ENCODE assay signal across 8 cellular contexts in the genomic region with DNA sequence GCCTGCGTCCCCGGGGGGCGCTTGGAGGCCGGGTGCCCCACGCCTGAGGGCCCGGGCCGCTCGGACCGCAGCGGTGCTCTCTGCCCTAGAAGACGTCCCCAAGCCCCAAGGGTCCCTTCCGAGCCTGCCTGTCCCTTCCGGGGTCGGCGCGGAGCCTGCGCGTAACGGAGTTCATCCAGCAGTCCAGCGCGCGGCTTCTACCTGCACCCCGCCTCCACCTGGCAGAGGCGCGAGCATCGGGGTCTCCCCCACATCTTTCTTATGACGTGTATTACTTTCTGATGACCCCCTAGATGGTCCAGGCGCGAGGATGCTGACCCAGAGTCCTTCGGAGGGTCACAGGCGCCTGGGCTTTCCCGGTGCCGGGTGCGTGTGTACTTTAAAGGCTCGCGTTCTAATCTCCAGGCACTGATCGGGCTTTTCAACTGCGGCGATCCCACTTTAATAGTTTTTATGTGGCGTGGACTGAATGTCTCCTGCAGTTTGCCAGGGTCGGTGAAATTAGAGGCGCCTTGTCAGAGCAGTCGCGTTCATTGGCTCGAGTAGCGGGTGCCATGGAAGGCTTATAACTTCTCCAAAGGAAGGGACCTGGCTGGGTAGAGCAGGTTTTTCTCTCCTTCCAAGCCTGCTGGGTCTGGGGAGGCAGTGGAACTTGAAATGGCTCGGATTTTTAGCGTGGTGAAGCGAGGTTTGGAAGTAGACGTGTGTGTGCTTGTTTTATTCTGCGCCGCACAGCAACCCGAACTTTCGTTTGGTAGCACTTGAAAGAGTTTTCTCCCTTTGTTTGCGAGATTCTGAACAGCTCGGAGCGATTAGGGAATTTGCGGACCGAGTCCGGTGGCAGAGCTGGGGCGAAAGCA. TPM values are rescaled to one million over a fixed set of nuclear protein-coding genes. Genes with fewer than 3 reads are reported as not detected.
DNase-seq lines count a peak whose midpoint lies in the region; ATAC-seq and TF ChIP-seq lines count a peak whose summit lies in the region.

No MANE protein-coding gene starts in this region.

- peaks cover 2% of the 10 kb centered on the region for H3K9me3 ChIP-seq in aorta (ENCODE audit: control insufficient read depth, low read length)

- H3K4me3 Mint-ChIP-seq in natural killer cell treated with Interleukin-12 subunit alpha and Interleukin-12 subunit beta and Interleukin-15 and Interleukin-18, amount 100 ng/mL, for 72 hours = no peak overlapping the region
- H3K4me3 Mint-ChIP-seq in natural killer cell = no peak overlapping the region

- no peak overlapping the region for H3K56ac ChIP-seq in mesendoderm (ENCODE audit: low read length)

- H3K79me2 ChIP-seq in mesendoderm (ENCODE audit: control insufficient read depth, insufficient read depth, low read length) = no peaks in the 10 kb centered on the region

- no peak overlapping the region for H3K4ac ChIP-seq in mesendoderm (ENCODE audit: low read depth, low read length)

- no peak overlapping the region for H3K23ac ChIP-seq in mesendoderm (ENCODE audit: low read length)

- WGBS in mesendoderm (ENCODE audit: extremely low coverage, insufficient coverage, low lambda C conversion rate) = no CpG with 5 or more reads among the region's 61 CpGs
- WGBS in aorta, 2 donors = 2 to 3% methylated on average over 58 to 61 of the region's 61 CpGs

- peak; percentile 62 for DNase-seq in natural killer cell treated with Interleukin-12 subunit alpha and Interleukin-12 subunit beta and Interleukin-15 and Interleukin-18, amount 100 ng/mL, for 72 hours (ENCODE audit: low spot score)
- DNase-seq in natural killer cell (no peak), dedifferentiated amniotic fluid mesenchymal stem cell (ENCODE audit: extremely low spot score) (peak; percentile 20), mesendoderm (peak; percentile 62), aorta (no peak), inferior parietal cortex (ENCODE audit: extremely low spot score) (no peak), GF-D8 (lab: John Stamatoyannopoulos, UW) (no peak)
- DNase-seq in activated CD8-positive, alpha-beta memory T cell treated with anti-CD3 and anti-CD28 coated beads for 24 hours = no peak

- no peaks in the 10 kb centered on the region for H3K36me3 ChIP-seq in mesendoderm (ENCODE audit: control insufficient read depth, insufficient read depth, low read length)
- H3K36me3 ChIP-seq in aorta (ENCODE audit: control insufficient read depth in 1 of 2, insufficient read depth in 2 of 2, low read length in 1 of 2) = no peaks in the 10 kb centered on the region

- no peak overlapping the region for H2BK5ac ChIP-seq in mesendoderm (ENCODE audit: low read length)

- no peak overlapping the region for H3K27ac ChIP-seq in mesendoderm (ENCODE audit: low read depth, low read length)
- H3K27ac ChIP-seq in aorta (ENCODE audit: low read depth in 1 of 2, low read length in 2 of 2) = no peak overlapping the region

- H3K9me3 Mint-ChIP-seq in natural killer cell treated with Interleukin-12 subunit alpha and Interleukin-12 subunit beta and Interleukin-15 and Interleukin-18, amount 100 ng/mL, for 72 hours = no peaks in the 10 kb centered on the region
- no peaks in the 10 kb centered on the region for H3K9me3 Mint-ChIP-seq in natural killer cell

- no peaks in the 10 kb centered on the region for H3K79me1 ChIP-seq in mesendoderm (ENCODE audit: low read length)

- TF ChIP-seq CTCF in natural killer cell (IDR thresholded peaks at IDR 0.05) = no peak

- H3K4me2 ChIP-seq in mesendoderm (ENCODE audit: low read length) = peak overlapping the region; percentile 81

- H3K36me3 Mint-ChIP-seq in natural killer cell treated with Interleukin-12 subunit alpha and Interleukin-12 subunit beta and Interleukin-15 and Interleukin-18, amount 100 ng/mL, for 72 hours = no peaks in the 10 kb centered on the region
- no peaks in the 10 kb centered on the region for H3K36me3 Mint-ChIP-seq in natural killer cell

- H3K27me3 ChIP-seq in mesendoderm (ENCODE audit: insufficient read depth, low read length, poor library complexity) (peaks cover 26% of the 10 kb centered on the region), aorta (ENCODE audit: control insufficient read depth in 1 of 2, insufficient read depth in 2 of 2, low read length in 1 of 2) (no peaks in the 10 kb centered on the region)

- H2BK120ac ChIP-seq in mesendoderm (ENCODE audit: low read depth, low read length) = no peak overlapping the region

- H3K27ac Mint-ChIP-seq in natural killer cell treated with Interleukin-12 subunit alpha and Interleukin-12 subunit beta and Interleukin-15 and Interleukin-18, amount 100 ng/mL, for 72 hours = no peak overlapping the region
- no peak overlapping the region for H3K27ac Mint-ChIP-seq in natural killer cell

- no peak overlapping the region for H2AK5ac ChIP-seq in mesendoderm (ENCODE audit: low read length)

- H4K5ac ChIP-seq in mesendoderm (ENCODE audit: low read length) = no peak overlapping the region

- H3K4me1 Mint-ChIP-seq in natural killer cell treated with Interleukin-12 subunit alpha and Interleukin-12 subunit beta and Interleukin-15 and Interleukin-18, amount 100 ng/mL, for 72 hours (ENCODE audit: low read depth in 2 of 2) = no peaks in the 10 kb centered on the region
- H3K4me1 Mint-ChIP-seq in natural killer cell = no peaks in the 10 kb centered on the region

- H3K4me1 ChIP-seq in mesendoderm (ENCODE audit: control insufficient read depth, low read depth, low read length) (no peaks in the 10 kb centered on the region), aorta (ENCODE audit: control insufficient read depth in 1 of 2, insufficient read depth in 2 of 2, low read length in 2 of 2) (no peaks in the 10 kb centered on the region)

- no peak overlapping the region for H4K8ac ChIP-seq in mesendoderm (ENCODE audit: low read depth, low read length)

- H3K18ac ChIP-seq in mesendoderm (ENCODE audit: low read length) = no peak overlapping the region

- no peak overlapping the region for H2BK15ac ChIP-seq in mesendoderm (replicated peaks; ENCODE audit: low read depth)

- peak overlapping the region; percentile 22 for H3K9ac ChIP-seq in mesendoderm (ENCODE audit: low read length)

- peak overlapping the region; percentile 49 for H3K4me3 ChIP-seq in mesendoderm (ENCODE audit: low read length)
- H3K4me3 ChIP-seq in aorta (ENCODE audit: low read length in 2 of 2) = peak overlapping the region; percentile 2 to 54

- H3K27me3 Mint-ChIP-seq in natural killer cell treated with Interleukin-12 subunit alpha and Interleukin-12 subunit beta and Interleukin-15 and Interleukin-18, amount 100 ng/mL, for 72 hours = peaks cover 30 to 31% of the 10 kb centered on the region in 2 donors
- peaks cover 28 to 36% of the 10 kb centered on the region in 2 donors for H3K27me3 Mint-ChIP-seq in natural killer cell (ENCODE audit: low read depth in 2 of 2)

- intact Hi-C loops in natural killer cell (cut with micrococcal nuclease) = no loop called here
- intact Hi-C loops in aorta (cut with DNase I) = no loop called here

- ATAC-seq in natural killer cell treated with Interleukin-12 subunit alpha and Interleukin-12 subunit beta and Interleukin-15 and Interleukin-18, amount 100 ng/mL, for 72 hours = no peak
- no peak for ATAC-seq in natural killer cell
- peak; percentile 63 for ATAC-seq in aorta (ENCODE audit: low FRiP score)

RNA-seq across cellular contexts. Expression of gene EYA4, which starts 1.0 kb away (rescaled TPM):
- total RNA-seq in natural killer cell treated with Interleukin-12 subunit alpha and Interleukin-12 subunit beta and Interleukin-15 and Interleukin-18, amount 100 ng/mL, for 72 hours = not detected
- total RNA-seq in natural killer cell = not detected
- polyA plus RNA-seq in mesendoderm (2013, experiment 1 of 2) = 0.04 TPM
- 0.01 TPM for polyA plus RNA-seq in mesendoderm (2013, experiment 2 of 2)
- 1 to 10 TPM; 1.7 to 4.4 TPM for total RNA-seq in aorta
- not detected for polyA plus RNA-seq in aorta

Comparison
In these comparisons a context has a peak if more than half of its experiments do, and no peak if none do; other contexts are left out.
1. DNase-seq: peak in natural killer cell treated with Interleukin-12 subunit alpha and Interleukin-12 subunit beta and Interleukin-15 and Interleukin-18, amount 100 ng/mL, for 72 hours (single experiment), dedifferentiated amniotic fluid mesenchymal stem cell (single experiment) and mesendoderm (single experiment); none in natural killer cell (single experiment), aorta (0 of 2), inferior parietal cortex (single experiment), activated CD8-positive, alpha-beta memory T cell treated with anti-CD3 and anti-CD28 coated beads for 24 hours (single experiment) and GF-D8 (single experiment).